Comparison of ENCODE assay signal across 1 cellular context in the genomic region with DNA sequence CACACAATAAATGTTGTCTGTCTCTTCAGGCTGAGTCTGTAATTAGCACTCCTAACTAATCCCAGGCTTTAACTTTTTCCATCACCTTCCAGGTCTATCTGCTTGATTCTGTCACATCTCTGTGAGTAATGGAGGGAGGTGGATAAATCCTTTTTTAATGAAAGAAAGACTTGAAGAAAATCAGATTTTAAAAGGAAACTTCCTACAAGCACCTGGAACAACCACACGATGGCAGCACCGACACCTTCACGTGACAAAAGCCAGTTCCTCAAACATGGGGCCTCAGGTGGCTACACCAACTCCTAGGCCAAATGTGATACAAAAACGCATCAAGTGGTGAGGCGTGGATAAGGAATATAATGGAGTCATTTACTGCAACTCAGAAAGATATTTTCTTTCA.
A peak's percentile ranks its signal among the peaks of the same experiment; 100 is the strongest.
TF ChIP-seq lines count a peak whose summit lies in the region.

No MANE protein-coding gene starts in this region.

TF ChIP-seq in GM12878, 131 proteins besides CTCF, POLR2A, EP300 and RAD21:
- TF ChIP-seq USF1 (IDR thresholded peaks at IDR 0.05; ENCODE audit: borderline replicate concordance, extremely low read length, insufficient read depth, low read depth, low read length) (peak; percentile 76), SMARCA5 (IDR thresholded peaks at IDR 0.05) (no peak), RAD51 (IDR thresholded peaks at IDR 0.05) (peak; percentile 82), STAT3 (IDR thresholded peaks at IDR 0.05; ENCODE audit: low read depth, low read length) (no peak), BHLHE40 (IDR thresholded peaks at IDR 0.05; ENCODE audit: borderline replicate concordance in 1 of 2, low read depth in 2 of 2, low read length in 1 of 2) (peak; percentile 88 to 92), SMC3 (IDR thresholded peaks at IDR 0.05; ENCODE audit: borderline replicate concordance, low read length) (peak; percentile 34; the same call in 1 of the 2 replicates), SPI1 (IDR thresholded peaks at IDR 0.05; ENCODE audit: borderline replicate concordance, insufficient read depth, low read depth, low read length) (peak; percentile 77; the same call in 1 of the 2 replicates), SUPT20H (IDR thresholded peaks at IDR 0.05; ENCODE audit: borderline replicate concordance, control insufficient read depth, low read depth, low read length) (no peak), MAX (IDR thresholded peaks at IDR 0.05; ENCODE audit: low read depth, low read length) (peak; percentile 44; the same call in 1 of the 2 replicates), YY1 (IDR thresholded peaks at IDR 0.05; ENCODE audit: low read depth, low read length) (peak; percentile 76; the same call in 1 of the 2 replicates), SMAD5 (IDR thresholded peaks at IDR 0.05; ENCODE audit: low read depth) (no peak), NBN (IDR thresholded peaks at IDR 0.05) (no peak), ATF2 (IDR thresholded peaks at IDR 0.05; ENCODE audit: low read length) (no peak), PBX3 (IDR thresholded peaks at IDR 0.05; ENCODE audit: insufficient replicate concordance, low read depth, low read length) (no peak)
- TF ChIP-seq, protein P1, sequence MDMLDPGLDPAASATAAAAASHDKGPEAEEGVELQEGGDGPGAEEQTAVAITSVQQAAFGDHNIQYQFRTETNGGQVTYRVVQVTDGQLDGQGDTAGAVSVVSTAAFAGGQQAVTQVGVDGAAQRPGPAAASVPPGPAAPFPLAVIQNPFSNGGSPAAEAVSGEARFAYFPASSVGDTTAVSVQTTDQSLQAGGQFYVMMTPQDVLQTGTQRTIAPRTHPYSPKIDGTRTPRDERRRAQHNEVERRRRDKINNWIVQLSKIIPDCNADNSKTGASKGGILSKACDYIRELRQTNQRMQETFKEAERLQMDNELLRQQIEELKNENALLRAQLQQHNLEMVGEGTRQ (IDR thresholded peaks at IDR 0.05; ENCODE audit: borderline replicate concordance, low read depth, low read length): peak; percentile 70
- TF ChIP-seq, protein P2, sequence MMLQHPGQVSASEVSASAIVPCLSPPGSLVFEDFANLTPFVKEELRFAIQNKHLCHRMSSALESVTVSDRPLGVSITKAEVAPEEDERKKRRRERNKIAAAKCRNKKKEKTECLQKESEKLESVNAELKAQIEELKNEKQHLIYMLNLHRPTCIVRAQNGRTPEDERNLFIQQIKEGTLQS (IDR thresholded peaks at IDR 0.05; ENCODE audit: borderline replicate concordance, extremely low read depth, low read depth, low read length): peak; percentile 77; the same call in 1 of the 2 replicates
- TF ChIP-seq, protein P3, sequence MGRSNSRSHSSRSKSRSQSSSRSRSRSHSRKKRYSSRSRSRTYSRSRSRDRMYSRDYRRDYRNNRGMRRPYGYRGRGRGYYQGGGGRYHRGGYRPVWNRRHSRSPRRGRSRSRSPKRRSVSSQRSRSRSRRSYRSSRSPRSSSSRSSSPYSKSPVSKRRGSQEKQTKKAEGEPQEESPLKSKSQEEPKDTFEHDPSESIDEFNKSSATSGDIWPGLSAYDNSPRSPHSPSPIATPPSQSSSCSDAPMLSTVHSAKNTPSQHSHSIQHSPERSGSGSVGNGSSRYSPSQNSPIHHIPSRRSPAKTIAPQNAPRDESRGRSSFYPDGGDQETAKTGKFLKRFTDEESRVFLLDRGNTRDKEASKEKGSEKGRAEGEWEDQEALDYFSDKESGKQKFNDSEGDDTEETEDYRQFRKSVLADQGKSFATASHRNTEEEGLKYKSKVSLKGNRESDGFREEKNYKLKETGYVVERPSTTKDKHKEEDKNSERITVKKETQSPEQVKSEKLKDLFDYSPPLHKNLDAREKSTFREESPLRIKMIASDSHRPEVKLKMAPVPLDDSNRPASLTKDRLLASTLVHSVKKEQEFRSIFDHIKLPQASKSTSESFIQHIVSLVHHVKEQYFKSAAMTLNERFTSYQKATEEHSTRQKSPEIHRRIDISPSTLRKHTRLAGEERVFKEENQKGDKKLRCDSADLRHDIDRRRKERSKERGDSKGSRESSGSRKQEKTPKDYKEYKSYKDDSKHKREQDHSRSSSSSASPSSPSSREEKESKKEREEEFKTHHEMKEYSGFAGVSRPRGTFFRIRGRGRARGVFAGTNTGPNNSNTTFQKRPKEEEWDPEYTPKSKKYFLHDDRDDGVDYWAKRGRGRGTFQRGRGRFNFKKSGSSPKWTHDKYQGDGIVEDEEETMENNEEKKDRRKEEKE (IDR thresholded peaks at IDR 0.05): no peak
